In genomic region chr9:11366585-11367129, GRCh38 we compare ENCODE assay signal across 18 cellular contexts.
"Had no signal": no experiment of that assay in that cellular context is flagged by ENCODE, and none has a peak within 500 bp of the region (broad histone marks: within the 10 kb centered on the region; RNA-seq: fewer than 3 reads in every experiment).

No MANE protein-coding gene starts in this region.

- H3K36me3 Mint-ChIP-seq: stimulated activated naive B cell treated with anti-CD40 and anti-IgM and Interleukin-4, amounts not matched to agents 10 μg/mL and 1 μg/mL and 100 μg/mL, for 72 hours had no signal

- ATAC-seq: left ventricle myocardium superior; lower lobe of right lung; natural killer cell; pancreas; stimulated activated naive B cell treated with anti-CD40 and anti-IgM and Interleukin-4, amounts not matched to agents 10 μg/mL and 1 μg/mL and 100 μg/mL, for 72 hours; stimulated activated naive CD8-positive, alpha-beta T cell treated with anti-CD3 and anti-CD28 coated beads, Interleukin-15, amount 100 ng/mL, for 72 hours had no signal

- H3K4me1 Mint-ChIP-seq: immature natural killer cell; natural killer cell; stimulated activated naive B cell treated with anti-CD40 and anti-IgM and Interleukin-4, amounts not matched to agents 10 μg/mL and 1 μg/mL and 100 μg/mL, for 72 hours; stimulated activated naive CD8-positive, alpha-beta T cell treated with anti-CD3 and anti-CD28 coated beads, Interleukin-15, amount 100 ng/mL, for 72 hours had no signal

- H3K9me3 ChIP-seq: lower lobe of right lung, neutrophil, pancreas, right lobe of liver, suprapubic skin, transverse colon had no signal

- H3K27ac Mint-ChIP-seq: immature natural killer cell; natural killer cell; stimulated activated naive B cell treated with anti-CD40 and anti-IgM and Interleukin-4, amounts not matched to agents 10 μg/mL and 1 μg/mL and 100 μg/mL, for 72 hours; stimulated activated naive CD8-positive, alpha-beta T cell treated with anti-CD3 and anti-CD28 coated beads, Interleukin-15, amount 100 ng/mL, for 72 hours had no signal

- DNase-seq: dorsolateral prefrontal cortex; effector CD4-positive, alpha-beta T cell; hypothalamus; immature natural killer cell; islet precursor cell; left ventricle myocardium superior; lower lobe of right lung; natural killer cell; retina; right lobe of liver; stimulated activated CD4-positive, alpha-beta T cell treated with anti-CD3 and anti-CD28 coated beads, Interleukin-2, amount 100 ng/mL, for 24 hours; stimulated activated CD4-positive, alpha-beta T cell treated with anti-CD3 and anti-CD28 coated beads, Interleukin-4, amount 100 ng/mL, for 24 hours; stimulated activated naive B cell treated with anti-CD40 and anti-IgM and Interleukin-4, amounts not matched to agents 10 μg/mL and 1 μg/mL and 100 μg/mL, for 72 hours; stimulated activated naive CD8-positive, alpha-beta T cell treated with anti-CD3 and anti-CD28 coated beads, Interleukin-15, amount 100 ng/mL, for 72 hours; transverse colon had no signal

- H3K27me3 Mint-ChIP-seq: stimulated activated naive B cell treated with anti-CD40 and anti-IgM and Interleukin-4, amounts not matched to agents 10 μg/mL and 1 μg/mL and 100 μg/mL, for 72 hours; stimulated activated naive CD8-positive, alpha-beta T cell treated with anti-CD3 and anti-CD28 coated beads, Interleukin-15, amount 100 ng/mL, for 72 hours had no signal

- H3K36me3 ChIP-seq: lower lobe of right lung, neutrophil, pancreas, right lobe of liver, suprapubic skin, transverse colon had no signal

- H3K4me3 ChIP-seq: dorsolateral prefrontal cortex, lower lobe of right lung, pancreas, right lobe of liver, suprapubic skin, transverse colon had no signal

- H3K27me3 ChIP-seq: dorsolateral prefrontal cortex, neutrophil, pancreas, right lobe of liver, suprapubic skin, transverse colon had no signal

- H3K4me1 ChIP-seq: lower lobe of right lung, pancreas, right lobe of liver, suprapubic skin, transverse colon had no signal

- H3K4me3 Mint-ChIP-seq: immature natural killer cell; natural killer cell; stimulated activated naive B cell treated with anti-CD40 and anti-IgM and Interleukin-4, amounts not matched to agents 10 μg/mL and 1 μg/mL and 100 μg/mL, for 72 hours; stimulated activated naive CD8-positive, alpha-beta T cell treated with anti-CD3 and anti-CD28 coated beads, Interleukin-15, amount 100 ng/mL, for 72 hours had no signal

- H3K27ac ChIP-seq: dorsolateral prefrontal cortex, lower lobe of right lung, neutrophil, pancreas, right lobe of liver, suprapubic skin, transverse colon had no signal
